In genomic region chr4:183504064-183504929, GRCh38 we compare ENCODE assay signal across 1 cellular context.
TF ChIP-seq lines count a peak whose summit lies in the region.

No MANE protein-coding gene starts in this region.

TF ChIP-seq in K562, 482 proteins besides CTCF, POLR2A, EP300 and RAD21 (continued from another document and continues in another):
- TF ChIP-seq PATZ1 (CRISPR knock-in tag; IDR thresholded peaks at IDR 0.05; ENCODE audit: borderline replicate concordance) (no peak), TAF1 (IDR thresholded peaks at IDR 0.05; ENCODE audit: control insufficient read depth, extremely low read depth, insufficient read depth, low read length, severe bottlenecking) (peak; percentile 31), ZBTB7A (IDR thresholded peaks at IDR 0.05; ENCODE audit: borderline replicate concordance, control insufficient read depth, low read depth, low read length) (peak; percentile 78), MAFF (IDR thresholded peaks at IDR 0.05; ENCODE audit: low read length) (no peak), SRSF7 (optimal IDR thresholded peaks at IDR 0.05; ENCODE audit: low read depth, low read length) (no peak), AFF1 (IDR thresholded peaks at IDR 0.05; ENCODE audit: low read depth in 1 of 2, partially characterized antibody in 2 of 2) (no peak), RERE (CRISPR knock-in tag; IDR thresholded peaks at IDR 0.05; ENCODE audit: borderline replicate concordance) (no peak), ZNF3 (CRISPR knock-in tag; IDR thresholded peaks at IDR 0.05) (no peak), TOE1 (IDR thresholded peaks at IDR 0.05; ENCODE audit: borderline replicate concordance) (peak; percentile 89; the same call in 1 of the 2 replicates), TOE1 (CRISPR knock-in tag; IDR thresholded peaks at IDR 0.05; ENCODE audit: borderline replicate concordance, low read depth) (no peak), POLR2AphosphoS5 (IDR thresholded peaks at IDR 0.05; ENCODE audit: control insufficient read depth, insufficient read depth, low read depth, low read length) (peak; percentile 32; the same call in 1 of the 2 replicates), SRSF1 (IDR thresholded peaks at IDR 0.05; ENCODE audit: low read depth, low read length) (no peak), HDAC1 (IDR thresholded peaks at IDR 0.05) (0 out of 4 replicates have a peak, but pooled peaks of 1 of the 2 experiments have one; percentile 2), POLR2G (IDR thresholded peaks at IDR 0.05; ENCODE audit: low read depth, low read length) (peak; percentile 94), ERF (CRISPR knock-in tag; IDR thresholded peaks at IDR 0.05) (peak; percentile 61; the same call in 1 of the 2 replicates), ZBTB33 (CRISPR knock-in tag; IDR thresholded peaks at IDR 0.05) (peak; percentile 64; the same call in 1 of the 2 replicates), SMC3 (conservative IDR thresholded peaks at IDR 0.05; ENCODE audit: insufficient read depth, low read depth, low read length) (0 out of 2 replicates have a peak, but pooled peaks have one; percentile 3), ZBTB26 (CRISPR knock-in tag; IDR thresholded peaks at IDR 0.05) (no peak), OTX1 (CRISPR knock-in tag; IDR thresholded peaks at IDR 0.05) (no peak), ZNF143 (CRISPR knock-in tag; IDR thresholded peaks at IDR 0.05) (peak; percentile 74), SRSF9 (IDR thresholded peaks at IDR 0.05; ENCODE audit: borderline replicate concordance, low read depth, low read length) (no peak), ZNF609 (CRISPR knock-in tag; IDR thresholded peaks at IDR 0.05; ENCODE audit: borderline replicate concordance) (0 out of 2 replicates have a peak, but pooled peaks have one; percentile 19), CEBPB (tag; IDR thresholded peaks at IDR 0.05) (no peak)
- TF ChIP-seq, protein P1, sequence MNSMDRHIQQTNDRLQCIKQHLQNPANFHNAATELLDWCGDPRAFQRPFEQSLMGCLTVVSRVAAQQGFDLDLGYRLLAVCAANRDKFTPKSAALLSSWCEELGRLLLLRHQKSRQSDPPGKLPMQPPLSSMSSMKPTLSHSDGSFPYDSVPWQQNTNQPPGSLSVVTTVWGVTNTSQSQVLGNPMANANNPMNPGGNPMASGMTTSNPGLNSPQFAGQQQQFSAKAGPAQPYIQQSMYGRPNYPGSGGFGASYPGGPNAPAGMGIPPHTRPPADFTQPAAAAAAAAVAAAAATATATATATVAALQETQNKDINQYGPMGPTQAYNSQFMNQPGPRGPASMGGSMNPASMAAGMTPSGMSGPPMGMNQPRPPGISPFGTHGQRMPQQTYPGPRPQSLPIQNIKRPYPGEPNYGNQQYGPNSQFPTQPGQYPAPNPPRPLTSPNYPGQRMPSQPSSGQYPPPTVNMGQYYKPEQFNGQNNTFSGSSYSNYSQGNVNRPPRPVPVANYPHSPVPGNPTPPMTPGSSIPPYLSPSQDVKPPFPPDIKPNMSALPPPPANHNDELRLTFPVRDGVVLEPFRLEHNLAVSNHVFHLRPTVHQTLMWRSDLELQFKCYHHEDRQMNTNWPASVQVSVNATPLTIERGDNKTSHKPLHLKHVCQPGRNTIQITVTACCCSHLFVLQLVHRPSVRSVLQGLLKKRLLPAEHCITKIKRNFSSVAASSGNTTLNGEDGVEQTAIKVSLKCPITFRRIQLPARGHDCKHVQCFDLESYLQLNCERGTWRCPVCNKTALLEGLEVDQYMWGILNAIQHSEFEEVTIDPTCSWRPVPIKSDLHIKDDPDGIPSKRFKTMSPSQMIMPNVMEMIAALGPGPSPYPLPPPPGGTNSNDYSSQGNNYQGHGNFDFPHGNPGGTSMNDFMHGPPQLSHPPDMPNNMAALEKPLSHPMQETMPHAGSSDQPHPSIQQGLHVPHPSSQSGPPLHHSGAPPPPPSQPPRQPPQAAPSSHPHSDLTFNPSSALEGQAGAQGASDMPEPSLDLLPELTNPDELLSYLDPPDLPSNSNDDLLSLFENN (IDR thresholded peaks at IDR 0.05; ENCODE audit: low read depth in 2 of 2, low read length in 2 of 2), result no peak
- TF ChIP-seq, protein P2, sequence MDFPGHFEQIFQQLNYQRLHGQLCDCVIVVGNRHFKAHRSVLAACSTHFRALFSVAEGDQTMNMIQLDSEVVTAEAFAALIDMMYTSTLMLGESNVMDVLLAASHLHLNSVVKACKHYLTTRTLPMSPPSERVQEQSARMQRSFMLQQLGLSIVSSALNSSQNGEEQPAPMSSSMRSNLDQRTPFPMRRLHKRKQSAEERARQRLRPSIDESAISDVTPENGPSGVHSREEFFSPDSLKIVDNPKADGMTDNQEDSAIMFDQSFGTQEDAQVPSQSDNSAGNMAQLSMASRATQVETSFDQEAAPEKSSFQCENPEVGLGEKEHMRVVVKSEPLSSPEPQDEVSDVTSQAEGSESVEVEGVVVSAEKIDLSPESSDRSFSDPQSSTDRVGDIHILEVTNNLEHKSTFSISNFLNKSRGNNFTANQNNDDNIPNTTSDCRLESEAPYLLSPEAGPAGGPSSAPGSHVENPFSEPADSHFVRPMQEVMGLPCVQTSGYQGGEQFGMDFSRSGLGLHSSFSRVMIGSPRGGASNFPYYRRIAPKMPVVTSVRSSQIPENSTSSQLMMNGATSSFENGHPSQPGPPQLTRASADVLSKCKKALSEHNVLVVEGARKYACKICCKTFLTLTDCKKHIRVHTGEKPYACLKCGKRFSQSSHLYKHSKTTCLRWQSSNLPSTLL (IDR thresholded peaks at IDR 0.05), result no peak
